28 cellular contexts compared by ENCODE assay signal in genomic region chr2:83368916-83369315, GRCh38.
A peak's percentile ranks its signal among the peaks of the same experiment; 100 is the strongest.
DNase-seq lines count a peak whose midpoint lies in the region; ATAC-seq and TF ChIP-seq lines count a peak whose summit lies in the region.
"Had no signal": no experiment of that assay in that cellular context is flagged by ENCODE, and none has a peak within 500 bp of the region (broad histone marks: within the 10 kb centered on the region; RNA-seq: fewer than 3 reads in every experiment).

No MANE protein-coding gene starts in this region.

- no peak for TF ChIP-seq CTCF in GM23338 (conservative IDR thresholded peaks at IDR 0.05; ENCODE audit: low read depth in 2 of 2)
- no peak for TF ChIP-seq CTCF in fibroblast of lung (conservative IDR thresholded peaks at IDR 0.05 in 1 of 2, IDR thresholded peaks at IDR 0.05 in 1 of 2; ENCODE audit: low read depth in 1 of 2, low read length in 2 of 2)

- H3K36me3 ChIP-seq in GM23338 (ENCODE audit: insufficient read depth) (no peaks in the 10 kb centered on the region), adipocyte (ENCODE audit: control insufficient read depth, insufficient read depth, low read length, severe bottlenecking) (no peaks in the 10 kb centered on the region), fibroblast of lung (ENCODE audit: control insufficient read depth, insufficient read depth, low read length) (no peaks in the 10 kb centered on the region)
- H3K36me3 ChIP-seq: adrenal gland, breast epithelium, ovary, thyroid gland, uterus had no signal

- no peaks in the 10 kb centered on the region for H3K27me3 ChIP-seq in GM23338 (ENCODE audit: insufficient read depth)
- no peaks in the 10 kb centered on the region for H3K27me3 ChIP-seq in adipocyte (replicated peaks; ENCODE audit: control insufficient read depth, insufficient read depth, low read length)
- H3K27me3 ChIP-seq in fibroblast of lung (ENCODE audit: control insufficient read depth, insufficient read depth, low read length) = no peaks in the 10 kb centered on the region
- H3K27me3 ChIP-seq: adrenal gland, breast epithelium, ovary, thyroid gland, uterus had no signal

- peaks cover 3% of the 10 kb centered on the region; the same call in 1 of the 3 replicates for H3K36me3 Mint-ChIP-seq in GM23338 (ENCODE audit: low read depth)
- H3K36me3 Mint-ChIP-seq: CD8-positive, alpha-beta memory T cell; memory B cell had no signal

- DNase-seq in A172 (ENCODE audit: low spot score) (peak; percentile 53), GM23338 (ENCODE audit: low spot score) (no peak), adipocyte (ENCODE audit: low read depth) (peak; percentile 74), fibroblast of lung (ENCODE audit: low read depth in 2 of 2) (peak; percentile 29 to 51), NCI-H748 (lab: John Stamatoyannopoulos, UW; ENCODE audit: unreplicated experiment) (no peak), C1 segment of cervical spinal cord (lab: John Stamatoyannopoulos, UW) (no peak), retina (no peak)
- DNase-seq: activated CD4-positive, alpha-beta memory T cell treated with anti-CD3 and anti-CD28 coated beads, Interleukin-2, amount 10 ng/mL, durations not matched to agents 7 days and 5 days; activated CD4-positive, alpha-beta T cell treated with anti-CD3 and anti-CD28 coated beads for 1 hour; activated CD8-positive, alpha-beta memory T cell treated with anti-CD3 and anti-CD28 coated beads, Interleukin-2, amount 50 U/mL, for 48 hours; activated naive CD4-positive, alpha-beta T cell treated with anti-CD3 and anti-CD28 coated beads for 36 hours; adrenal gland; CD8-positive, alpha-beta memory T cell; glutamatergic neuron; NCI-H1092 treated with DMSO at 0.1 percent for 48 hours; NCI-H2029; NCI-H526; NK-92 treated with Interleukin-12 subunit alpha and Interleukin-12 subunit beta, amount 100 ng/mL, for 24 hours; ovary; SHP77 treated with DMSO at 0.1 percent for 48 hours; stimulated activated CD4-positive, alpha-beta T cell treated with anti-CD3 and anti-CD28 coated beads, Interleukin-4, amount 100 ng/mL, for 24 hours; thyroid gland; uterus had no signal

- H3K9ac ChIP-seq in adipocyte (ENCODE audit: low read length) (no peak overlapping the region), fibroblast of lung (ENCODE audit: insufficient read depth, low read length) (no peak overlapping the region)

- no peak overlapping the region for H3K27ac Mint-ChIP-seq in GM23338
- H3K27ac Mint-ChIP-seq: activated CD4-positive, alpha-beta memory T cell treated with anti-CD3 and anti-CD28 coated beads, Interleukin-2, amount 10 ng/mL, durations not matched to agents 7 days and 5 days; activated naive CD4-positive, alpha-beta T cell treated with anti-CD3 and anti-CD28 coated beads for 36 hours; CD8-positive, alpha-beta memory T cell; memory B cell; T-helper 2 cell treated with Interferon-gamma antibody and Interleukin-4, amounts not matched to agents 5 μg/mL and 100 μg/mL, for 36 hours had no signal

- H3K79me2 ChIP-seq in GM23338 (replicated peaks; ENCODE audit: insufficient read depth) (no peaks in the 10 kb centered on the region), fibroblast of lung (ENCODE audit: control insufficient read depth, insufficient read depth, low read length) (no peaks in the 10 kb centered on the region)

- ATAC-seq in GM23338 (no peak), HG02678 (IDR thresholded peaks at IDR 0.05; ENCODE audit: unreplicated experiment) (no peak)

- H3K9me2 ChIP-seq in GM23338 (ENCODE audit: insufficient read depth) = no peaks in the 10 kb centered on the region

- H3F3A ChIP-seq in GM23338 (replicated peaks; ENCODE audit: low read depth) = no peaks in the 10 kb centered on the region

- H4K20me1 ChIP-seq in GM23338 (replicated peaks; ENCODE audit: insufficient read depth) = no peaks in the 10 kb centered on the region
- no peaks in the 10 kb centered on the region for H4K20me1 ChIP-seq in fibroblast of lung (ENCODE audit: control insufficient read depth, extremely low read depth, insufficient read depth, low read length)

- H3K9me3 Mint-ChIP-seq in GM23338 = 0 out of 3 replicates have a peak, but pooled peaks cover 3% of the 10 kb centered on the region
- H3K9me3 Mint-ChIP-seq: neural crest cell had no signal

- no peaks in the 10 kb centered on the region for H3K4me1 ChIP-seq in GM23338 (ENCODE audit: insufficient read depth)
- H3K4me1 ChIP-seq in adipocyte (ENCODE audit: control insufficient read depth, insufficient read depth, low read length) = no peaks in the 10 kb centered on the region
- H3K4me1 ChIP-seq in fibroblast of lung (ENCODE audit: control insufficient read depth, extremely low read depth, insufficient read depth, low read length) = no peaks in the 10 kb centered on the region
- H3K4me1 ChIP-seq: adrenal gland, breast epithelium, thyroid gland, uterus had no signal

- H2AFZ ChIP-seq in GM23338 (peak overlapping the region; percentile 9; the same call in 1 of the 2 replicates), fibroblast of lung (ENCODE audit: low read length) (no peak overlapping the region)

- H3K4me2 ChIP-seq in GM23338 (no peak overlapping the region), fibroblast of lung (ENCODE audit: extremely low read depth, insufficient read depth, low read length) (no peak overlapping the region)

- H3K27ac ChIP-seq in GM23338 (ENCODE audit: low read depth) (no peak overlapping the region), fibroblast of lung (ENCODE audit: insufficient read depth, low read length) (no peak overlapping the region)
- H3K27ac ChIP-seq: adrenal gland, breast epithelium, ovary, thyroid gland, uterus had no signal

- H3K4me3 ChIP-seq in GM23338 (no peak overlapping the region), adipocyte (ENCODE audit: low read length) (no peak overlapping the region), fibroblast of lung (replicated peaks in 1 of 4; ENCODE audit: control extremely low read depth in 1 of 4, insufficient read depth in 1 of 4, low read depth in 3 of 4, low read length in 4 of 4) (no peak overlapping the region)
- H3K4me3 ChIP-seq: adrenal gland, breast epithelium, ovary, thyroid gland, uterus had no signal

- no peak overlapping the region for H3K4me3 Mint-ChIP-seq in GM23338
- H3K4me3 Mint-ChIP-seq: activated CD4-positive, alpha-beta memory T cell treated with anti-CD3 and anti-CD28 coated beads, Interleukin-2, amount 10 ng/mL, durations not matched to agents 7 days and 5 days; activated naive CD4-positive, alpha-beta T cell treated with anti-CD3 and anti-CD28 coated beads for 36 hours; CD8-positive, alpha-beta memory T cell; memory B cell; neural crest cell; T-helper 2 cell treated with Interferon-gamma antibody and Interleukin-4, amounts not matched to agents 5 μg/mL and 100 μg/mL, for 36 hours had no signal

- H3K9me3 ChIP-seq in adipocyte (ENCODE audit: control insufficient read depth, low read length) = no peaks in the 10 kb centered on the region
- no peaks in the 10 kb centered on the region for H3K9me3 ChIP-seq in fibroblast of lung (ENCODE audit: control insufficient read depth, insufficient read depth, low read depth, low read length)
- H3K9me3 ChIP-seq: adrenal gland, breast epithelium, ovary, thyroid gland, uterus had no signal

- no peaks in the 10 kb centered on the region for H3K27me3 Mint-ChIP-seq in GM23338 (ENCODE audit: insufficient read depth, low read depth, poor library complexity)
- H3K27me3 Mint-ChIP-seq: activated CD4-positive, alpha-beta memory T cell treated with anti-CD3 and anti-CD28 coated beads, Interleukin-2, amount 10 ng/mL, durations not matched to agents 7 days and 5 days; memory B cell had no signal

- no peaks in the 10 kb centered on the region for H3K4me1 Mint-ChIP-seq in GM23338
- H3K4me1 Mint-ChIP-seq: activated CD4-positive, alpha-beta memory T cell treated with anti-CD3 and anti-CD28 coated beads, Interleukin-2, amount 10 ng/mL, durations not matched to agents 7 days and 5 days; CD8-positive, alpha-beta memory T cell; memory B cell; neural crest cell had no signal

TF ChIP-seq in GM23338, 12 proteins besides CTCF, POLR2A, EP300 and RAD21:
- no peak for TF ChIP-seq JUNB (IDR thresholded peaks at IDR 0.05; ENCODE audit: unreplicated experiment)
- no peak for TF ChIP-seq ZNF331 (CRISPR knock-in tag; IDR thresholded peaks at IDR 0.05; ENCODE audit: low read depth)
- TF ChIP-seq STAT1 (IDR thresholded peaks at IDR 0.05; ENCODE audit: unreplicated experiment) = no peak
- TF ChIP-seq EZH2phosphoT487 (IDR thresholded peaks at IDR 0.05; ENCODE audit: unreplicated experiment) = no peak

Comparison
In these comparisons a context has a peak if more than half of its experiments do, and no peak if none do; other contexts are left out.
1. DNase-seq: peak in A172 (single experiment), adipocyte (single experiment) and fibroblast of lung (2 of 2); none in GM23338 (single experiment), NCI-H748 (single experiment), C1 segment of cervical spinal cord (0 of 14) and retina (single experiment).